26 cellular contexts compared by ENCODE assay signal in the genomic region with DNA sequence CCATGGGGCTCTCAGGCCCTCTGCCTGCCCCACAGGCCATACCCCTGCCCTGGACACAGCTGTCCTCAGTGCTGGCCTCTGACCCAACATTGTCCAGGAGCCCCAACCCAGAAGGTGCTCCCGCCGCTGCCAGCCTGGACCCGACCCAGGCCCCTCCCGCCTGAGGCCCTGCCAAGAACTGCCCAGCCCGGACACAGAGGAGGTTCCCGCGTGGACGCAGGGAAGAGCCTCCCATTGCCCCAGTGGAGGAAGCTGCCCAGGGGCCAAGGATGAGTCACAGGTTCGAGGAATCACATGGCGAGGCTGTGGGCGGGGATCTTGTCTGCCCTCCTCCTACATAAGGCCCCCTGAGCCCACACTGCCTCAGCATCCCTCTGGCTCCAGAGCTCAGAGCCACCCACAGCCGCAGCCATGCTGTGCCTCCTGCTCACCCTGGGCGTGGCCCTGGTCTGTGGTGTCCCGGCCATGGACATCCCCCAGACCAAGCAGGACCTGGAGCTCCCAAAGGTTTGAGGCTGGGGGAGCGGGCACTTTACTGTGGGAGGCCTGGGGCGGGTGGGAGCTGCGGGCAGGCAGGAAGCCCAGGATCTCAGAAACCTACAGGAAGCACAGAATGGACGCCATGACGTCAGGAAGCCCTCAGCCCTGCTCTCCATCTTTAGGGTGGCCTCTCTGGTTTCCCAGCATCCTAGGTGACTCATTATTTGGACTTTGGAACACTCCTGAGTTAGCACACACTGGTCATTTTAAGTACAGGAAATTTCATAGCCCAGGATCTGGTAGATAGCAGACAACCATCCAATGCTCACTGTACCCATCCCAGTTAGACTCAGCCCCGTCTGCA. TPM values are rescaled to one million over a fixed set of nuclear protein-coding genes. Genes with fewer than 3 reads are reported as not detected.
DNase-seq lines count a peak whose midpoint lies in the region; TF ChIP-seq lines count a peak whose summit lies in the region.
"Had no signal": no experiment of that assay in that cellular context is flagged by ENCODE, and none has a peak within 500 bp of the region (broad histone marks: within the 10 kb centered on the region; RNA-seq: fewer than 3 reads in every experiment).

A gene (plus strand): TSS at position 366 of the 844 bp plus-strand sequence.

- H3K4me1 Mint-ChIP-seq in Calu3 (ENCODE audit: low read depth, unreplicated experiment) (peaks cover 3% of the 10 kb centered on the region), endodermal cell (peaks cover 7% of the 10 kb centered on the region)
- H3K4me1 Mint-ChIP-seq: activated CD4-positive, alpha-beta T cell treated with anti-CD3 and anti-CD28 coated beads, Interleukin-2, amount 10 ng/mL, durations not matched to agents 24 days and 14 days; CD14-positive monocyte; IgD-negative memory B cell; memory B cell had no signal

- H3K9me3 ChIP-seq in endodermal cell (ENCODE audit: control insufficient read depth, low read length): no peaks in the 10 kb centered on the region
- H3K9me3 ChIP-seq in spleen: no peaks in the 10 kb centered on the region
- H3K9me3 ChIP-seq: heart right ventricle had no signal

- H3K9me3 Mint-ChIP-seq in Calu3 (ENCODE audit: low read depth, unreplicated experiment) (peaks cover 2% of the 10 kb centered on the region), endodermal cell (no peaks in the 10 kb centered on the region)
- H3K9me3 Mint-ChIP-seq: activated CD4-positive, alpha-beta T cell treated with anti-CD3 and anti-CD28 coated beads, Interleukin-2, amount 10 ng/mL, durations not matched to agents 24 days and 14 days; activated T-helper 1 cell treated with anti-CD3 and anti-CD28 coated beads, Interleukin-12 subunit alpha, Interleukin-12 subunit beta, Interleukin-2, Interleukin-4 antibody, amounts not matched to agents 30 ng/mL and 10 ng/mL and 1 ng/mL, durations not matched to agents 14 hours and 24 hours and 36 hours; dendritic cell treated with granulocyte-macrophage colony-stimulating factor and Interleukin-4, amounts not matched to agents 40 ng/mL and 50 ng/mL, for 4 days; H9; IgD-negative memory B cell; memory B cell had no signal

- H3K36me3 ChIP-seq in endodermal cell (ENCODE audit: control insufficient read depth, insufficient read depth, low read length) (no peaks in the 10 kb centered on the region), spleen (no peaks in the 10 kb centered on the region)
- H3K36me3 ChIP-seq: cardiac muscle cell, heart right ventricle had no signal

- no peak within 1 kb of the TSS for H3K27ac Mint-ChIP-seq in Calu3 (ENCODE audit: unreplicated experiment)
- no peak within 1 kb of the TSS for H3K27ac Mint-ChIP-seq in endodermal cell
- H3K27ac Mint-ChIP-seq: activated CD4-positive, alpha-beta T cell treated with anti-CD3 and anti-CD28 coated beads, Interleukin-2, amount 10 ng/mL, durations not matched to agents 24 days and 14 days; activated CD8-positive, alpha-beta memory T cell treated with anti-CD3 and anti-CD28 coated beads, Interleukin-2, amount 10 ng/mL, durations not matched to agents 7 days and 5 days; activated T-helper 1 cell treated with anti-CD3 and anti-CD28 coated beads, Interleukin-12 subunit alpha, Interleukin-12 subunit beta, Interleukin-2, Interleukin-4 antibody, amounts not matched to agents 30 ng/mL and 10 ng/mL and 1 ng/mL, durations not matched to agents 14 hours and 24 hours and 36 hours; CD14-positive monocyte; dendritic cell treated with granulocyte-macrophage colony-stimulating factor and Interleukin-4, amounts not matched to agents 40 ng/mL and 50 ng/mL, for 4 days; H9; IgD-negative memory B cell; memory B cell had no signal

- TF ChIP-seq CTCF in Calu3 (IDR thresholded peaks at IDR 0.05; ENCODE audit: unreplicated experiment) (no peak), endodermal cell (conservative IDR thresholded peaks at IDR 0.05) (no peak), spleen (IDR thresholded peaks at IDR 0.05 in 8 of 11, conservative IDR thresholded peaks at IDR 0.05 in 3 of 11) (no peak)

- BruUV-seq in Calu3 (replicated peaks; lab: Mats Ljungman, UMichigan): no TSS peak

- H3K4me3 Mint-ChIP-seq in Calu3 (ENCODE audit: low read depth, unreplicated experiment) (no peak within 1 kb of the TSS), endodermal cell (no peak within 1 kb of the TSS)
- H3K4me3 Mint-ChIP-seq: activated CD4-positive, alpha-beta T cell treated with anti-CD3 and anti-CD28 coated beads, Interleukin-2, amount 10 ng/mL, durations not matched to agents 24 days and 14 days; activated CD8-positive, alpha-beta memory T cell treated with anti-CD3 and anti-CD28 coated beads, Interleukin-2, amount 10 ng/mL, durations not matched to agents 7 days and 5 days; activated T-helper 1 cell treated with anti-CD3 and anti-CD28 coated beads, Interleukin-12 subunit alpha, Interleukin-12 subunit beta, Interleukin-2, Interleukin-4 antibody, amounts not matched to agents 30 ng/mL and 10 ng/mL and 1 ng/mL, durations not matched to agents 14 hours and 24 hours and 36 hours; CD14-positive monocyte; dendritic cell treated with granulocyte-macrophage colony-stimulating factor and Interleukin-4, amounts not matched to agents 40 ng/mL and 50 ng/mL, for 4 days; H9; IgD-negative memory B cell; memory B cell had no signal

- H3K27ac ChIP-seq in endodermal cell (ENCODE audit: low read depth, low read length) (no peak within 1 kb of the TSS), spleen (no peak within 1 kb of the TSS)
- H3K27ac ChIP-seq: cardiac muscle cell, heart right ventricle, SK-N-MC had no signal

- H3K27me3 Mint-ChIP-seq in Calu3 (ENCODE audit: unreplicated experiment) (peaks cover 45% of the 10 kb centered on the region), endodermal cell (ENCODE audit: insufficient read depth) (no peaks in the 10 kb centered on the region)
- H3K27me3 Mint-ChIP-seq: activated CD4-positive, alpha-beta T cell treated with anti-CD3 and anti-CD28 coated beads, Interleukin-2, amount 10 ng/mL, durations not matched to agents 24 days and 14 days had no signal

- no peak for TF ChIP-seq POLR2A in spleen (IDR thresholded peaks at IDR 0.05)

- no peaks in the 10 kb centered on the region for H3K36me3 Mint-ChIP-seq in Calu3 (ENCODE audit: insufficient read depth, unreplicated experiment)
- H3K36me3 Mint-ChIP-seq in endodermal cell (ENCODE audit: low read depth): no peaks in the 10 kb centered on the region
- H3K36me3 Mint-ChIP-seq: activated CD8-positive, alpha-beta memory T cell treated with anti-CD3 and anti-CD28 coated beads, Interleukin-2, amount 10 ng/mL, durations not matched to agents 7 days and 5 days; CD14-positive monocyte; memory B cell had no signal

- 87 to 93% methylated on average over 15 to 20 of the region's 20 CpGs for WGBS in endodermal cell (ENCODE audit: insufficient coverage in 1 of 2, insufficient read length in 1 of 2), 2 experiments
- WGBS in spleen, 5 donors: 84 to 94% (median 89%) methylated on average over 13 to 20 of the region's 20 CpGs

- H3K4me1 ChIP-seq in endodermal cell (ENCODE audit: control insufficient read depth, insufficient read depth, low read length) (no peaks in the 10 kb centered on the region), spleen (no peaks in the 10 kb centered on the region)
- H3K4me1 ChIP-seq: heart right ventricle had no signal

- DNase-seq in Calu3 (peak; percentile 5), NCI-H226 (peak; percentile 68), endodermal cell (peak; percentile 33), spleen (peak; percentile 51), NCI-H748 (lab: John Stamatoyannopoulos, UW; ENCODE audit: unreplicated experiment) (no peak), ACHN (no peak), hepatic stellate cell (ENCODE audit: low spot score) (no peak)
- DNase-seq: activated CD4-positive, alpha-beta T cell treated with anti-CD3 and anti-CD28 coated beads, Interleukin-2, amount 10 ng/mL, durations not matched to agents 24 days and 14 days; activated CD8-positive, alpha-beta memory T cell treated with anti-CD3 and anti-CD28 coated beads, Interleukin-2, amount 10 ng/mL, durations not matched to agents 7 days and 5 days; activated naive CD4-positive, alpha-beta T cell treated with anti-CD3 and anti-CD28 coated beads, Interleukin-2, amount 50 U/mL, for 16 hours; H9; heart right ventricle; left colon; NCI-H1436 treated with DMSO at 0.1 percent for 48 hours; NCI-H2107; stimulated activated CD8-positive, alpha-beta memory T cell treated with anti-CD3 and anti-CD28 coated beads, Interleukin-4, amount 100 ng/mL, for 48 hours; T-helper 2 cell had no signal

- in situ Hi-C loops in ACHN (cut with HindIII; ENCODE audit: low pct_ligation_motif_present, low pct_unique_long_range_greater_than_20kb, low sequenced_read_pairs): no loop called here

- H3K27me3 ChIP-seq in endodermal cell (ENCODE audit: control insufficient read depth, insufficient read depth, low read length, poor library complexity, severe bottlenecking) (no peaks in the 10 kb centered on the region), spleen (replicated peaks in 1 of 7) (peaks cover 0 to 67% (median 8%) of the 10 kb centered on the region in 7 donors)
- H3K27me3 ChIP-seq: cardiac muscle cell had no signal

- H3K9ac ChIP-seq in endodermal cell (ENCODE audit: extremely low read depth, low read length, poor library complexity, severe bottlenecking): no peak within 1 kb of the TSS

- CTCF ChIA-PET in Calu3 (lab: Charles Lee): no interaction called here

- H3K4me3 ChIP-seq in endodermal cell (ENCODE audit: low read length) (no peak within 1 kb of the TSS), spleen (no peak within 1 kb of the TSS)
- H3K4me3 ChIP-seq: cardiac muscle cell, heart right ventricle, SK-N-MC had no signal

- intact Hi-C loops in Calu3 (cut with micrococcal nuclease; ENCODE audit: unreplicated experiment) (no loop called here), spleen (cut with DNase I; ENCODE audit: low total_unique reads) (no loop called here)

RNA-seq across cellular contexts. Expression of the gene that starts here (rescaled TPM):
- total RNA-seq in Calu3 (2022): 0.45 TPM in 1 of 2 replicates, not detected in the other
- total RNA-seq in endodermal cell: not detected
- polyA plus RNA-seq in endodermal cell (2013, experiment 1 of 2): not detected
- not detected for polyA plus RNA-seq in endodermal cell (2013, experiment 2 of 2)
- not detected for total RNA-seq in spleen
- not detected for polyA plus RNA-seq in spleen
- total RNA-seq: activated CD4-positive, alpha-beta T cell treated with anti-CD3 and anti-CD28 coated beads, Interleukin-2, amount 10 ng/mL, durations not matched to agents 24 days and 14 days; activated CD8-positive, alpha-beta memory T cell treated with anti-CD3 and anti-CD28 coated beads, Interleukin-2, amount 10 ng/mL, durations not matched to agents 7 days and 5 days; activated T-helper 1 cell treated with anti-CD3 and anti-CD28 coated beads, Interleukin-12 subunit alpha, Interleukin-12 subunit beta, Interleukin-2, Interleukin-4 antibody, amounts not matched to agents 30 ng/mL and 10 ng/mL and 1 ng/mL, durations not matched to agents 14 hours and 24 hours and 36 hours; cardiac muscle cell; H9; heart right ventricle; left colon; myocyte; urinary bladder had no signal
- polyA plus RNA-seq: cardiac muscle cell, CD14-positive monocyte, heart right ventricle, IgD-negative memory B cell, urinary bladder had no signal

Comparison
In these comparisons a context has a peak if more than half of its experiments do, and no peak if none do; other contexts are left out.
1. Peak in DNase-seq in Calu3; RNA of the gene not detected or under 1 TPM.
2. Peak in DNase-seq in endodermal cell; RNA of the gene not detected or under 1 TPM.
3. Peak in DNase-seq in spleen; RNA of the gene not detected or under 1 TPM.